Comparison of ENCODE assay signal across 1 cellular context in genomic region chr17:81962499-81963441, GRCh38.
TF ChIP-seq lines count a peak whose summit lies in the region.

No MANE protein-coding gene starts in this region.

TF ChIP-seq in H1, 55 proteins besides CTCF, POLR2A, EP300 and RAD21:
- TF ChIP-seq PHF8 (conservative IDR thresholded peaks at IDR 0.05; ENCODE audit: low read depth, low read length) (no peak), EZH2 (IDR thresholded peaks at IDR 0.05; ENCODE audit: low read depth, low read length, severe bottlenecking) (peak; percentile 1)
